9 cellular contexts compared by ENCODE assay signal in genomic region chr9:133371261-133371711, GRCh38. TPM values are rescaled to one million over a fixed set of nuclear protein-coding genes. Genes with fewer than 3 reads are reported as not detected.
DNase-seq lines count a peak whose midpoint lies in the region; ATAC-seq, FAIRE-seq and TF ChIP-seq lines count a peak whose summit lies in the region.
"Had no signal": no experiment of that assay in that cellular context is flagged by ENCODE, and none has a peak within 500 bp of the region (broad histone marks: within the 10 kb centered on the region; RNA-seq: fewer than 3 reads in every experiment).

No MANE protein-coding gene starts in this region.

- peaks cover 83% of the 10 kb centered on the region for H3K36me3 Mint-ChIP-seq in activated T-helper 2 cell treated with anti-CD3 and anti-CD28 coated beads, Interferon-gamma antibody, Interleukin-2, Interleukin-4, amounts not matched to agents 10 μg/mL and 5 μg/mL and 100 μg/mL, durations not matched to agents 14 hours and 24 hours and 36 hours (ENCODE audit: low read depth)

- TF ChIP-seq CTCF in Peyer's patch (IDR thresholded peaks at IDR 0.05) (no peak), kidney (IDR thresholded peaks at IDR 0.05; ENCODE audit: borderline replicate concordance, extremely low read depth, insufficient read depth) (no peak), BE2C (IDR thresholded peaks at IDR 0.05; ENCODE audit: low read depth, low read length) (no peak)

- no peaks in the 10 kb centered on the region for H3K9me3 Mint-ChIP-seq in activated T-helper 2 cell treated with anti-CD3 and anti-CD28 coated beads, Interferon-gamma antibody, Interleukin-2, Interleukin-4, amounts not matched to agents 10 μg/mL and 5 μg/mL and 100 μg/mL, durations not matched to agents 14 hours and 24 hours and 36 hours

- no peaks in the 10 kb centered on the region for H3K27me3 Mint-ChIP-seq in activated T-helper 2 cell treated with anti-CD3 and anti-CD28 coated beads, Interferon-gamma antibody, Interleukin-2, Interleukin-4, amounts not matched to agents 10 μg/mL and 5 μg/mL and 100 μg/mL, durations not matched to agents 14 hours and 24 hours and 36 hours (ENCODE audit: low read depth)

- in situ Hi-C loops in HAP-1 (cut with MboI; ENCODE audit: low sequenced_read_pairs): no loop called here

- DNase-seq in Peyer's patch (peak in 2 of 3 donors; percentile 43 to 59), kidney (no peak), NCI-H446 (lab: John Stamatoyannopoulos, UW) (no peak), BE2C (no peak), HAP-1 (ENCODE audit: low spot score in 2 of 2) (no peak)
- DNase-seq in activated T-helper 2 cell treated with anti-CD3 and anti-CD28 coated beads, Interferon-gamma antibody, Interleukin-2, Interleukin-4, amounts not matched to agents 10 μg/mL and 5 μg/mL and 100 μg/mL, durations not matched to agents 14 hours and 24 hours and 36 hours (ENCODE audit: low spot score): peak; percentile 66
- DNase-seq in stimulated activated CD8-positive, alpha-beta memory T cell treated with anti-CD3 and anti-CD28 coated beads, Interleukin-4, amount 100 ng/mL, for 24 hours (ENCODE audit: low read depth): peak; percentile 60
- DNase-seq: sigmoid colon had no signal

- TF ChIP-seq POLR2A in Peyer's patch (IDR thresholded peaks at IDR 0.05): no peak

- H3K27me3 ChIP-seq in Peyer's patch (no peaks in the 10 kb centered on the region), BE2C (no peaks in the 10 kb centered on the region), HAP-1 (ENCODE audit: low read depth) (no peaks in the 10 kb centered on the region)
- H3K27me3 ChIP-seq: sigmoid colon had no signal

- peaks cover 53% of the 10 kb centered on the region for H3K4me1 Mint-ChIP-seq in activated T-helper 2 cell treated with anti-CD3 and anti-CD28 coated beads, Interferon-gamma antibody, Interleukin-2, Interleukin-4, amounts not matched to agents 10 μg/mL and 5 μg/mL and 100 μg/mL, durations not matched to agents 14 hours and 24 hours and 36 hours (ENCODE audit: low read depth)

- peak overlapping the region; percentile 81 for H3K4me3 Mint-ChIP-seq in activated T-helper 2 cell treated with anti-CD3 and anti-CD28 coated beads, Interferon-gamma antibody, Interleukin-2, Interleukin-4, amounts not matched to agents 10 μg/mL and 5 μg/mL and 100 μg/mL, durations not matched to agents 14 hours and 24 hours and 36 hours (ENCODE audit: low read depth)

- H3K27ac Mint-ChIP-seq in activated T-helper 2 cell treated with anti-CD3 and anti-CD28 coated beads, Interferon-gamma antibody, Interleukin-2, Interleukin-4, amounts not matched to agents 10 μg/mL and 5 μg/mL and 100 μg/mL, durations not matched to agents 14 hours and 24 hours and 36 hours: peak overlapping the region; percentile 97

- peaks cover 0 to 39% (median 0%) of the 10 kb centered on the region in 3 donors for H3K36me3 ChIP-seq in Peyer's patch
- peaks cover 14 to 21% of the 10 kb centered on the region in 2 donors for H3K36me3 ChIP-seq in kidney (ENCODE audit: control insufficient read depth in 1 of 2, insufficient read depth in 2 of 2, low read length in 2 of 2)
- peaks cover 70% of the 10 kb centered on the region for H3K36me3 ChIP-seq in BE2C
- H3K36me3 ChIP-seq in HAP-1 (replicated peaks): peaks cover 66% of the 10 kb centered on the region

- H3K4me1 ChIP-seq in Peyer's patch: peaks cover 18 to 82% (median 30%) of the 10 kb centered on the region in 4 donors
- peaks cover 37 to 61% of the 10 kb centered on the region in 2 donors for H3K4me1 ChIP-seq in kidney (ENCODE audit: control insufficient read depth in 1 of 2, insufficient read depth in 1 of 2, low read depth in 1 of 2, low read length in 2 of 2)
- H3K4me1 ChIP-seq in BE2C: peaks cover 25% of the 10 kb centered on the region
- H3K4me1 ChIP-seq in HAP-1: peaks cover under 1% of the 10 kb centered on the region; the same call in 1 of the 2 replicates

- H3K9ac ChIP-seq in kidney (ENCODE audit: low read length in 2 of 2): peak overlapping the region; percentile 12 to 41

- no peaks in the 10 kb centered on the region for H3K9me3 ChIP-seq in Peyer's patch
- H3K9me3 ChIP-seq in kidney (ENCODE audit: control insufficient read depth in 1 of 2, low read length in 2 of 2): no peaks in the 10 kb centered on the region
- no peaks in the 10 kb centered on the region for H3K9me3 ChIP-seq in BE2C
- H3K9me3 ChIP-seq in HAP-1: no peaks in the 10 kb centered on the region
- H3K9me3 ChIP-seq: sigmoid colon had no signal

- intact Hi-C loops in activated T-helper 2 cell treated with anti-CD3 and anti-CD28 coated beads, Interferon-gamma antibody, Interleukin-2, Interleukin-4, amounts not matched to agents 10 μg/mL and 5 μg/mL and 100 μg/mL, durations not matched to agents 14 hours and 24 hours and 36 hours (cut with micrococcal nuclease): loop anchor here (1.0 to 10.0 kb wide), 7 partner anchors 15 to 336 kb away; partner anchors contain the start of genes GTF3C5, MED22, REXO4 and RPL7A
- intact Hi-C loops in kidney (cut with DNase I): no loop called here

- FAIRE-seq in kidney (lab: Jason Lieb, UNC): no peak

- ATAC-seq in HG03196 (IDR thresholded peaks at IDR 0.05; ENCODE audit: unreplicated experiment): no peak

- H3K27ac ChIP-seq in Peyer's patch (peak overlapping the region; percentile 71 to 85 (median 76)), kidney (ENCODE audit: low read depth in 2 of 2, low read length in 2 of 2) (no peak overlapping the region)

- peak overlapping the region in 2 of 4 donors; percentile 12 to 16 for H3K4me3 ChIP-seq in Peyer's patch
- no peak overlapping the region for H3K4me3 ChIP-seq in kidney (ENCODE audit: low read length in 2 of 2)
- no peak overlapping the region for H3K4me3 ChIP-seq in BE2C (ENCODE audit: low read depth, low read length)
- H3K4me3 ChIP-seq in HAP-1: no peak overlapping the region
- H3K4me3 ChIP-seq: sigmoid colon had no signal

RNA-seq across cellular contexts. Expression of gene SURF4, which starts 4.6 kb away (rescaled TPM):
- total RNA-seq in Peyer's patch (100 to 1,000 TPM in 3 of 4 donors, 10 to 100 TPM in 1; 56.9 to 281 (median 225) TPM), kidney (138 TPM)
- total RNA-seq in activated T-helper 2 cell treated with anti-CD3 and anti-CD28 coated beads, Interferon-gamma antibody, Interleukin-2, Interleukin-4, amounts not matched to agents 10 μg/mL and 5 μg/mL and 100 μg/mL, durations not matched to agents 14 hours and 24 hours and 36 hours: 388 and 393 TPM in 2 replicates
- 121 TPM for polyA plus RNA-seq in kidney (ENCODE audit: insufficient read depth, low read depth, low replicate concordance)
- 349 TPM for polyA plus RNA-seq in BE2C (2012; ENCODE audit: insufficient read depth, insufficient read length, low read depth)

RNA-seq across cellular contexts. Expression of gene STKLD1, which starts 4.9 kb away (rescaled TPM):
- total RNA-seq in Peyer's patch (under 1 TPM in 1 of 4 donors, not detected in 3; 0.94 TPM), kidney (1.9 TPM)
- 0.87 and 1.0 TPM in 2 replicates for total RNA-seq in activated T-helper 2 cell treated with anti-CD3 and anti-CD28 coated beads, Interferon-gamma antibody, Interleukin-2, Interleukin-4, amounts not matched to agents 10 μg/mL and 5 μg/mL and 100 μg/mL, durations not matched to agents 14 hours and 24 hours and 36 hours
- 4.0 TPM for polyA plus RNA-seq in kidney (ENCODE audit: insufficient read depth, low read depth, low replicate concordance)
- 4.9 TPM for polyA plus RNA-seq in BE2C (2012; ENCODE audit: insufficient read depth, insufficient read length, low read depth)

RNA-seq across cellular contexts. Expression of gene SURF2, which starts 14.9 kb away (rescaled TPM):
- total RNA-seq in Peyer's patch: 10 to 100 TPM in 3 of 4 donors, 1 to 10 TPM in 1; 5.4 to 18.9 (median 15.3) TPM
- 16.9 and 22.1 TPM in 2 replicates for total RNA-seq in activated T-helper 2 cell treated with anti-CD3 and anti-CD28 coated beads, Interferon-gamma antibody, Interleukin-2, Interleukin-4, amounts not matched to agents 10 μg/mL and 5 μg/mL and 100 μg/mL, durations not matched to agents 14 hours and 24 hours and 36 hours
- 23.5 TPM for total RNA-seq in kidney
- polyA plus RNA-seq in kidney (ENCODE audit: insufficient read depth, low read depth, low replicate concordance): 61.2 TPM
- 240 TPM for polyA plus RNA-seq in BE2C (2012; ENCODE audit: insufficient read depth, insufficient read length, low read depth)

RNA-seq across cellular contexts. Expression of gene SURF1, which starts 15.0 kb away (rescaled TPM):
- total RNA-seq in Peyer's patch: 10 to 100 TPM; 41.2 to 75.1 (median 53.4) TPM
- total RNA-seq in activated T-helper 2 cell treated with anti-CD3 and anti-CD28 coated beads, Interferon-gamma antibody, Interleukin-2, Interleukin-4, amounts not matched to agents 10 μg/mL and 5 μg/mL and 100 μg/mL, durations not matched to agents 14 hours and 24 hours and 36 hours: 32.4 and 33.0 TPM in 2 replicates
- 45.0 TPM for total RNA-seq in kidney
- polyA plus RNA-seq in kidney (ENCODE audit: insufficient read depth, low read depth, low replicate concordance): 165 TPM
- 109 TPM for polyA plus RNA-seq in BE2C (2012; ENCODE audit: insufficient read depth, insufficient read length, low read depth)

RNA-seq across cellular contexts. Expression of gene RPL7A, which starts 23.3 kb away (rescaled TPM):
- 1,000 to 10,000 TPM in 1 of 4 donors, 100 to 1,000 TPM in 3; 708 to 1,565 (median 870) TPM for total RNA-seq in Peyer's patch
- total RNA-seq in activated T-helper 2 cell treated with anti-CD3 and anti-CD28 coated beads, Interferon-gamma antibody, Interleukin-2, Interleukin-4, amounts not matched to agents 10 μg/mL and 5 μg/mL and 100 μg/mL, durations not matched to agents 14 hours and 24 hours and 36 hours: 2,586 and 2,588 TPM in 2 replicates
- total RNA-seq in kidney: 1,502 TPM
- 2,097 TPM for polyA plus RNA-seq in kidney (ENCODE audit: insufficient read depth, low read depth, low replicate concordance)
- 1,628 TPM for polyA plus RNA-seq in BE2C (2012; ENCODE audit: insufficient read depth, insufficient read length, low read depth)

Comparison
In these comparisons a context has a peak if more than half of its experiments do, and no peak if none do; other contexts are left out.
1. DNase-seq: peak in Peyer's patch (2 of 3), activated T-helper 2 cell treated with anti-CD3 and anti-CD28 coated beads, Interferon-gamma antibody, Interleukin-2, Interleukin-4, amounts not matched to agents 10 μg/mL and 5 μg/mL and 100 μg/mL, durations not matched to agents 14 hours and 24 hours and 36 hours (single experiment) and stimulated activated CD8-positive, alpha-beta memory T cell treated with anti-CD3 and anti-CD28 coated beads, Interleukin-4, amount 100 ng/mL, for 24 hours (single experiment); none in kidney (single experiment), NCI-H446 (0 of 2), BE2C (single experiment) and HAP-1 (0 of 2).
2. H3K27ac ChIP-seq: peak in Peyer's patch (4 of 4); none in kidney (0 of 2).